ENCODE assay signal across 8 cellular contexts in the genomic region with DNA sequence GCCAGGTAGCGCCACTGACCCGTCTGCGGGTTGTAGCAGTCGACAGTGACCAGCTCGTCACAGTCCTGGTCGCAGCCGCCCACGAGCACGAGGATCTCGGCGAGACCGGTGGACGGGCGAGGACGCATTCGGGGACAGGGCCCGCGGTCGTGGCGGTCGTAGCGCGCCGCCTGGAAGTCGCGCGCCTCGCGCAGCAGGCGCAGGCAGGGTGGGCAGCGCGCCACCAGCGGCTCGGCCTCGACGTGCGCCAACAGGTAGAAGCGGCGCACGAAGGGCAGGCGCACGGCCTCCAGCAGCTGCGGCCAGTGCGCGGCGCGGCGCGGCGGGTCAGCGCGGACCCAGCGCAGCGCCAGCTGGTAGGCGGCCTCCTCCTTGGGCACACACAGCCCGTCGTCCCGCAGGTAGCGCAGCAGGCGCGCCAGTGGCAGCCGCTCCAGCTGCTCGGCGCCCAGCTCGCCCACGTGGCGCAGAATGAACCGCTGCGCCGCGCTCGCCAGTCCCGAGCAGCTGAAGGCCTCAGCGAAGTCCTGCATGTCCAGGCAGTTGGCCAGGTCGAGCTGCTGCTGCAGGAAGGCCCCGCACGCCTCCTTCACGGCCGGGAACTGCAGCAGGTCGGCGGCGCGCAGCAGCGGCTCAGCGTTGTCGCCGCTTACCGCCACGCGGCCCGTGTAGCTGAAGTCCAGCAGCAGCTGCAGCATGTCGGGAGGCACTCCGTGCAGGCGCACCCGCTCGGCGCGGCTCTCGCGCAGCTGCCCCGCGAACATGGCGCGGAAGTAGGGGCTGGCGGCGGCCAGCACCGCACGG. TPM values are rescaled to one million over a fixed set of nuclear protein-coding genes. Genes with fewer than 3 reads are reported as not detected.
DNase-seq lines count a peak whose midpoint lies in the region; ATAC-seq and TF ChIP-seq lines count a peak whose summit lies in the region.

No MANE protein-coding gene starts in this region.

- peaks cover 24% of the 10 kb centered on the region for H3K36me3 Mint-ChIP-seq in activated CD4-positive, alpha-beta T cell treated with anti-CD3 and anti-CD28 coated beads for 36 hours (ENCODE audit: low read depth)

- H3K27ac Mint-ChIP-seq in activated CD4-positive, alpha-beta T cell treated with anti-CD3 and anti-CD28 coated beads for 36 hours = peak overlapping the region; percentile 94

- TF ChIP-seq CTCF in OCI-LY1 (IDR thresholded peaks at IDR 0.05; ENCODE audit: low read length) (0 out of 2 replicates have a peak, but pooled peaks have one; percentile 14), astrocyte of the spinal cord (IDR thresholded peaks at IDR 0.05; ENCODE audit: low read depth, low read length) (no peak)

- H2AFZ ChIP-seq in OCI-LY1 (ENCODE audit: low read length) = no peak overlapping the region

- no peaks in the 10 kb centered on the region for H3K9me3 ChIP-seq in OCI-LY1 (ENCODE audit: low read length)
- H3K9me3 ChIP-seq in iPS-18a (ENCODE audit: control insufficient read depth, low read depth, low read length) = no peaks in the 10 kb centered on the region

- peak overlapping the region; percentile 95 for H3K9ac ChIP-seq in OCI-LY1 (ENCODE audit: low read length)
- H3K9ac ChIP-seq in iPS-18a (ENCODE audit: low read length) = peak overlapping the region; percentile 75

- no peaks in the 10 kb centered on the region for H3K27me3 ChIP-seq in OCI-LY1 (ENCODE audit: insufficient read depth, low read length)
- H3K27me3 ChIP-seq in iPS-18a (ENCODE audit: control insufficient read depth, insufficient read depth, low read length) = peaks cover 11% of the 10 kb centered on the region

- H3K27me3 Mint-ChIP-seq in activated CD4-positive, alpha-beta T cell treated with anti-CD3 and anti-CD28 coated beads for 36 hours = no peaks in the 10 kb centered on the region

- in situ Hi-C loops in astrocyte of the spinal cord (cut with HindIII; ENCODE audit: low sequenced_read_pairs) = no loop called here

- peaks cover 49% of the 10 kb centered on the region for H3K4me1 ChIP-seq in OCI-LY1 (ENCODE audit: insufficient read depth, low read length, severe bottlenecking)
- peaks cover 19% of the 10 kb centered on the region for H3K4me1 ChIP-seq in iPS-18a (ENCODE audit: control insufficient read depth, low read depth, low read length)

- POLR2A ChIA-PET in activated CD4-positive, alpha-beta T cell treated with anti-CD3 and anti-CD28 coated beads for 36 hours (lab: Charles Lee) = interaction anchor here (0.6 to 1.6 kb wide), 5 partner anchors 10 to 208 kb away, joined by 3 to 6 read pairs (median 4); a partner anchor contains a TSS

- peak overlapping the region; percentile 99 for H3K4me2 ChIP-seq in OCI-LY1 (ENCODE audit: low read length)

- DNase-seq in activated CD4-positive, alpha-beta T cell treated with anti-CD3 and anti-CD28 coated beads for 36 hours = peak; percentile 60
- no peak for DNase-seq in activated CD4-positive, alpha-beta T cell treated with anti-CD3 and anti-CD28 coated beads, Interleukin-2, amount 50 U/mL, for 1 hour
- DNase-seq in astrocyte of the spinal cord (ENCODE audit: low read depth, low spot score) (peak; percentile 63), skeletal muscle cell (ENCODE audit: low read depth) (no peak), H4 (ENCODE audit: low spot score) (no peak)

- H3K4me3 Mint-ChIP-seq in activated CD4-positive, alpha-beta T cell treated with anti-CD3 and anti-CD28 coated beads for 36 hours = peak overlapping the region; percentile 97

- CTCF ChIA-PET in activated CD4-positive, alpha-beta T cell treated with anti-CD3 and anti-CD28 coated beads for 36 hours (lab: Charles Lee) = interaction anchor here (0.6 to 3.6 kb wide), 5 partner anchors 12 to 48 kb away, joined by 3 to 14 read pairs (median 3); a partner anchor contains a TSS

- peak overlapping the region; percentile 81 for H3K27ac ChIP-seq in OCI-LY1 (ENCODE audit: low read depth, low read length, poor library complexity, severe bottlenecking)
- H3K27ac ChIP-seq in iPS-18a (ENCODE audit: low read length) = no peak overlapping the region

- H4K20me1 ChIP-seq in OCI-LY1 (ENCODE audit: insufficient read depth, low read length) = no peaks in the 10 kb centered on the region

- H3K79me2 ChIP-seq in OCI-LY1 (ENCODE audit: insufficient read depth, low read length) = peaks cover 27% of the 10 kb centered on the region

- H3K9me2 ChIP-seq in OCI-LY1 (ENCODE audit: low read depth, low read length) = no peaks in the 10 kb centered on the region

- H3F3A ChIP-seq in OCI-LY1 (ENCODE audit: insufficient read depth, low read length) = no peaks in the 10 kb centered on the region

- peak; percentile 25 for ATAC-seq in activated CD4-positive, alpha-beta T cell treated with anti-CD3 and anti-CD28 coated beads for 36 hours
- ATAC-seq in HG02798 (IDR thresholded peaks at IDR 0.05; ENCODE audit: poor library complexity, unreplicated experiment) = peak; percentile 9

- no peaks in the 10 kb centered on the region for H3K9me3 Mint-ChIP-seq in activated CD4-positive, alpha-beta T cell treated with anti-CD3 and anti-CD28 coated beads for 36 hours (ENCODE audit: low read depth)

- H3K4me3 ChIP-seq in OCI-LY1 (ENCODE audit: low read depth, low read length, poor library complexity, severe bottlenecking) (peak overlapping the region; percentile 78), astrocyte of the spinal cord (ENCODE audit: low read depth, low read length) (peak overlapping the region; percentile 79), iPS-18a (ENCODE audit: low read length) (peak overlapping the region; percentile 90), skeletal muscle cell (ENCODE audit: low read depth, low read length) (peak overlapping the region; percentile 97)

- intact Hi-C loops in activated CD4-positive, alpha-beta T cell treated with anti-CD3 and anti-CD28 coated beads for 36 hours (cut with DNase I, micrococcal nuclease) = loop anchor here (1.0 to 10.0 kb wide), 16 partner anchors 11 to 1363 kb away; a partner anchor contains a TSS

- H3K36me3 ChIP-seq in OCI-LY1 (ENCODE audit: insufficient read depth, low read length) (peaks cover 33% of the 10 kb centered on the region), iPS-18a (ENCODE audit: control insufficient read depth, low read depth, low read length) (peaks cover 12% of the 10 kb centered on the region)

- peaks cover 35% of the 10 kb centered on the region for H3K4me1 Mint-ChIP-seq in activated CD4-positive, alpha-beta T cell treated with anti-CD3 and anti-CD28 coated beads for 36 hours

RNA-seq across cellular contexts. Expression of a gene that starts 0.6 kb away (rescaled TPM):
- total RNA-seq in activated CD4-positive, alpha-beta T cell treated with anti-CD3 and anti-CD28 coated beads for 36 hours = 10 to 100 TPM; 12.4 to 15.7 TPM
- 8.4 and 11.4 TPM in 2 replicates for total RNA-seq in H4 (2014; rRNA removed; shearing (Covaris generic))

RNA-seq across cellular contexts. Expression of a gene that starts 11.5 kb away (rescaled TPM):
- total RNA-seq in activated CD4-positive, alpha-beta T cell treated with anti-CD3 and anti-CD28 coated beads for 36 hours = 10 to 100 TPM; 13.2 to 13.6 TPM
- total RNA-seq in H4 (2014; rRNA removed; shearing (Covaris generic)) = 7.6 and 7.8 TPM in 2 replicates

RNA-seq across cellular contexts. Expression of a gene that starts 22.3 kb away (rescaled TPM):
- 10 to 100 TPM; 23.2 to 26.0 TPM for total RNA-seq in activated CD4-positive, alpha-beta T cell treated with anti-CD3 and anti-CD28 coated beads for 36 hours
- total RNA-seq in H4 (2014; rRNA removed; shearing (Covaris generic)) = 6.3 and 8.8 TPM in 2 replicates

RNA-seq across cellular contexts. Expression of a gene that starts 22.6 kb away (rescaled TPM):
- 10 to 100 TPM; 19.4 to 22.1 TPM for total RNA-seq in activated CD4-positive, alpha-beta T cell treated with anti-CD3 and anti-CD28 coated beads for 36 hours
- 11.4 and 17.0 TPM in 2 replicates for total RNA-seq in H4 (2014; rRNA removed; shearing (Covaris generic))

RNA-seq across cellular contexts. Expression of a gene that starts 47.0 kb away (rescaled TPM):
- under 1 TPM in 1 of 2 experiments, not detected in 1; 0.07 TPM for total RNA-seq in activated CD4-positive, alpha-beta T cell treated with anti-CD3 and anti-CD28 coated beads for 36 hours
- total RNA-seq in H4 (2014; rRNA removed; shearing (Covaris generic)) = not detected in 2 replicates

Comparison
In these comparisons a context has a peak if more than half of its experiments do, and no peak if none do; other contexts are left out.
1. DNase-seq: peak in activated CD4-positive, alpha-beta T cell treated with anti-CD3 and anti-CD28 coated beads for 36 hours (single experiment) and astrocyte of the spinal cord (single experiment); none in activated CD4-positive, alpha-beta T cell treated with anti-CD3 and anti-CD28 coated beads, Interleukin-2, amount 50 U/mL, for 1 hour (single experiment), skeletal muscle cell (single experiment) and H4 (single experiment).
2. Peak in every context shown above with its lines, with median percentiles within 50 percentile points of each other: H3K4me3 ChIP-seq.